Comparison of ENCODE assay signal across 1 cellular context in the genomic region with DNA sequence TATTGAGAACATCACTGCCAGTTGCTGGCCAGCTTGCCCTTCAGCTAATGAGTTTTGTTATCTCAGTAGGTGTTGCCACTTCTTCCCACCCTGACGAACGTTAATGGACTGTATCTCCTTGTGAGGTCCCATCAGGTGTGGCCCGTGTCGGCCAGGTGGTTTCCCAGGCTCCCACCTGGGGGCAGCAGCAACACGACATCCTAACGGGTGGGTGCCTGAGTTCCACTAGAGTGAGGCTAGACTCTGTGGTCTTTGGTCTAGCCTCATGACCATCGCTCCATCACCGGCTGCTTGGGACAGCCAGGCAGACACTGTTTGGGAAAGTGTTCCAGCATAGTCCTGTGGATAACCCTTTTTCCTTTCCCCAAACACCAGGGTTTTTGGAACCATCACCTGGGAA.
TF ChIP-seq lines count a peak whose summit lies in the region.

No MANE protein-coding gene starts in this region.

TF ChIP-seq in HCT116, 20 proteins besides CTCF, POLR2A, EP300 and RAD21 (continued from another document):
- TF ChIP-seq CEBPB (IDR thresholded peaks at IDR 0.05; ENCODE audit: low read depth) (no peak), SP1 (IDR thresholded peaks at IDR 0.05; ENCODE audit: low read depth) (no peak), FOSL1 (IDR thresholded peaks at IDR 0.05; ENCODE audit: low read depth) (no peak), EZH2phosphoT487 (IDR thresholded peaks at IDR 0.05; ENCODE audit: borderline replicate concordance) (no peak), ZFX (IDR thresholded peaks at IDR 0.05) (no peak), EZH2 (IDR thresholded peaks at IDR 0.05) (no peak), MAX (IDR thresholded peaks at IDR 0.05) (no peak), TCF7L2 (IDR thresholded peaks at IDR 0.05; ENCODE audit: borderline replicate concordance, extremely low read depth, insufficient read depth, insufficient read length) (no peak)
- TF ChIP-seq, protein P1, sequence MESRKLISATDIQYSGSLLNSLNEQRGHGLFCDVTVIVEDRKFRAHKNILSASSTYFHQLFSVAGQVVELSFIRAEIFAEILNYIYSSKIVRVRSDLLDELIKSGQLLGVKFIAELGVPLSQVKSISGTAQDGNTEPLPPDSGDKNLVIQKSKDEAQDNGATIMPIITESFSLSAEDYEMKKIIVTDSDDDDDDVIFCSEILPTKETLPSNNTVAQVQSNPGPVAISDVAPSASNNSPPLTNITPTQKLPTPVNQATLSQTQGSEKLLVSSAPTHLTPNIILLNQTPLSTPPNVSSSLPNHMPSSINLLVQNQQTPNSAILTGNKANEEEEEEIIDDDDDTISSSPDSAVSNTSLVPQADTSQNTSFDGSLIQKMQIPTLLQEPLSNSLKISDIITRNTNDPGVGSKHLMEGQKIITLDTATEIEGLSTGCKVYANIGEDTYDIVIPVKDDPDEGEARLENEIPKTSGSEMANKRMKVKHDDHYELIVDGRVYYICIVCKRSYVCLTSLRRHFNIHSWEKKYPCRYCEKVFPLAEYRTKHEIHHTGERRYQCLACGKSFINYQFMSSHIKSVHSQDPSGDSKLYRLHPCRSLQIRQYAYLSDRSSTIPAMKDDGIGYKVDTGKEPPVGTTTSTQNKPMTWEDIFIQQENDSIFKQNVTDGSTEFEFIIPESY (IDR thresholded peaks at IDR 0.05; ENCODE audit: extremely low read depth, insufficient replicate concordance, low read length) = no peak
